ENCODE assay signal across 8 cellular contexts in the genomic region with DNA sequence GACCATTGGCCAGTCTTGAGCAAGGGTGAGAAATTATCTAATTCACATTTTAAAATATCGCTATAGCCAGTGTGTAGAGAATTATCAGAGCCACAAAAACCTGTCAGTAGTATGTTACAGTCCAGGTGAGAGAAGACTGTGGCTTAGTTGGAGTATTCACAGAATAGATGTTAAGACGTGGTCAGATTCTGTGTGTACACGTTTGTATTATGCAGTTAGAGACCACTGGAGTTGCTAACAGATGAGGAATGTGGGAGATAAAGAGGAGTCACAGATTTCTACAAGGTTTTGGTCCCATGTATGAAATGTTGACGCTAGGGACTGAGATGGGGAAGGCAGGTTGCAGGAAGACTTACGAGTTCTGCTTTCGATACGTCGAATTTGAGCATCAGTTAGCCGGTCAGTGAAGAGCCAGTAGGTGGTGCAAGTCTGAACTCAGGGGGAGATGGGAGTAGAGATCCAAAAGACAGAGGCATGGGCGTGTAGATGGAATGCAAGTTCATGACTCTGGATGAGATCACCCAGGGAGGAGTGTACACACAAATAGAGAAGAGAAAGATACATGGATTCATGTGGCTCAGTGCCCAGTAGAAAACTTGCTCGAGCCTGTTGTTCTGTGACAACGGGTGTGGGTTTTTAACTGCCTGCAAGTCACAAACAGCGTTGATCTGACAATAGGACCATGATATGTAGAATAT.
DNase-seq lines count a peak whose midpoint lies in the region; ATAC-seq and TF ChIP-seq lines count a peak whose summit lies in the region.

No MANE protein-coding gene starts in this region.

- H3K27ac ChIP-seq in 22Rv1, result no peak overlapping the region
- peak overlapping the region in 1 of 4 donors; percentile 57 for H3K27ac ChIP-seq in body of pancreas
- H3K27ac ChIP-seq in ascending aorta, result no peak overlapping the region

- H3K4me1 Mint-ChIP-seq in T-helper 17 cell, result no peaks in the 10 kb centered on the region

- no peaks in the 10 kb centered on the region for H3K36me3 ChIP-seq in body of pancreas (replicated peaks in 1 of 2; ENCODE audit: insufficient read depth in 1 of 2, low read depth in 2 of 2)
- H3K36me3 ChIP-seq in ascending aorta, result no peaks in the 10 kb centered on the region

- no peak overlapping the region for H3K4me3 Mint-ChIP-seq in T-helper 17 cell

- no peaks in the 10 kb centered on the region for H3K27me3 Mint-ChIP-seq in T-helper 17 cell

- peak; percentile 15; the same call in 1 of the 2 replicates for TF ChIP-seq CTCF in 22Rv1 (IDR thresholded peaks at IDR 0.05)
- TF ChIP-seq CTCF in body of pancreas (IDR thresholded peaks at IDR 0.05), result peak in 4 of 7 experiments; percentile 36 to 54 (median 48)
- TF ChIP-seq CTCF in ascending aorta (IDR thresholded peaks at IDR 0.05), result no peak

- H3K9me3 ChIP-seq in body of pancreas, result no peaks in the 10 kb centered on the region
- no peaks in the 10 kb centered on the region for H3K9me3 ChIP-seq in T-helper 17 cell (ENCODE audit: control insufficient read depth, low read length, poor library complexity, severe bottlenecking)
- no peaks in the 10 kb centered on the region for H3K9me3 ChIP-seq in ascending aorta

- intact Hi-C loops in body of pancreas (cut with DNase I) (no loop called here), left colon (cut with DNase I, micrococcal nuclease) (no loop called here), ascending aorta (cut with DNase I) (no loop called here)

- ATAC-seq in body of pancreas, result peak; percentile 88
- no peak for ATAC-seq in left colon
- no peak for ATAC-seq in T-helper 17 cell

- no peaks in the 10 kb centered on the region for H3K36me3 Mint-ChIP-seq in T-helper 17 cell (ENCODE audit: low read depth)

- WGBS in body of pancreas, 2 donors, result 54 to 66% methylated on average over 13 of the region's 13 CpGs

- peaks cover 12% of the 10 kb centered on the region for H3K4me1 ChIP-seq in body of pancreas
- H3K4me1 ChIP-seq in ascending aorta, result no peaks in the 10 kb centered on the region

- H3K27me3 ChIP-seq in body of pancreas, result no peaks in the 10 kb centered on the region
- H3K27me3 ChIP-seq in ascending aorta, result no peaks in the 10 kb centered on the region

- H3K4me3 ChIP-seq in body of pancreas (no peak overlapping the region), ascending aorta (no peak overlapping the region)

- no peak overlapping the region for H3K27ac Mint-ChIP-seq in T-helper 17 cell

- TF ChIP-seq POLR2A in body of pancreas (IDR thresholded peaks at IDR 0.05), result no peak

- DNase-seq in HT-29 (ENCODE audit: low spot score) (peak; percentile 84), body of pancreas (peak; percentile 33 to 72 (median 40)), left colon (peak; percentile 2 to 23), T-helper 17 cell (no peak), ascending aorta (ENCODE audit: low spot score in 2 of 2) (no peak), T-helper 9 cell (no peak)
- DNase-seq in stimulated activated CD4-positive, alpha-beta T cell treated with anti-CD3 and anti-CD28 coated beads, Interleukin-2, amount 100 ng/mL, for 24 hours, result no peak

Comparison
In these comparisons a context has a peak if more than half of its experiments do, and no peak if none do; other contexts are left out.
1. CTCF ChIP-seq: peak in 22Rv1 (single experiment) and body of pancreas (4 of 7); none in ascending aorta (0 of 3).
2. DNase-seq: peak in HT-29 (single experiment), body of pancreas (4 of 4) and left colon (2 of 2); none in stimulated activated CD4-positive, alpha-beta T cell treated with anti-CD3 and anti-CD28 coated beads, Interleukin-2, amount 100 ng/mL, for 24 hours (0 of 2), T-helper 17 cell (0 of 3), ascending aorta (0 of 2) and T-helper 9 cell (single experiment).